In the genomic region with DNA sequence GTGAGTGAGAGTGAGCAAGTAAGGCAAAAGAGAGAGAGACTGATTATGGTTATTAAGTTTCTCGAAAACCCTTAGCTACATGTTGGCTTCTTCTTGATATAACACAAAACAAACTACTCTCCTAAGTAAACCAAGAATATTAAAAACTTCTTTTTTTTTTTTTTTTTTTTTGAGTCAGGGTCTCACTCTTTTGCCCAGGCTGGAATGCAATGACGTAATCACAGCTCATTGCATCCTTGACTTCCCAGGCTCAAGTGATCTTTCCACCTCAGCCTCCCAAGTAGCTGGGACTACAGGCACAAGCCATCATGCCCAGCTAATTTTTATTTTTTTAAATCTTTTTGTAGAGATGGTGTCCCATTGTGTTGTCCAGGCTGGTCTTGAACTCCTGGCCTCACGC, we compare ENCODE assay signal across 29 cellular contexts.
A peak's percentile ranks its signal among the peaks of the same experiment; 100 is the strongest.
DNase-seq lines count a peak whose midpoint lies in the region; ATAC-seq, FAIRE-seq and TF ChIP-seq lines count a peak whose summit lies in the region.
"Had no signal": no experiment of that assay in that cellular context is flagged by ENCODE, and none has a peak within 500 bp of the region (broad histone marks: within the 10 kb centered on the region; RNA-seq: fewer than 3 reads in every experiment).

No MANE protein-coding gene starts in this region.

- POLR2A ChIA-PET in HepG2 (lab: Yijun Ruan, JAX) = no interaction called here

- BruUV-seq in HepG2 (replicated peaks; lab: Mats Ljungman, UMichigan) = no TSS peak

- H3K4me2 ChIP-seq in HepG2 (ENCODE audit: low read depth, low read length) = no peak overlapping the region
- H3K4me2 ChIP-seq: A549; BLaER1; BLaER1 treated with 17β-estradiol and CSF1 and Interleukin-3, amounts not matched to agents 10 nM and 100 nM had no signal

- H3K27me3 ChIP-seq in HepG2 (ENCODE audit: control insufficient read depth in 1 of 2, insufficient read depth in 2 of 2, low read length in 2 of 2) = no peaks in the 10 kb centered on the region
- no peaks in the 10 kb centered on the region for H3K27me3 ChIP-seq in right lobe of liver
- H3K27me3 ChIP-seq: BLaER1; BLaER1 treated with 17β-estradiol and CSF1 and Interleukin-3, amounts not matched to agents 10 nM and 100 nM had no signal

- H3K9me3 ChIP-seq in HepG2 (ENCODE audit: low read length) (no peaks in the 10 kb centered on the region), right lobe of liver (no peaks in the 10 kb centered on the region)
- H3K9me3 ChIP-seq: A549; BE2C; BLaER1; BLaER1 treated with 17β-estradiol and CSF1 and Interleukin-3, amounts not matched to agents 10 nM and 100 nM; Caco-2 had no signal

- TF ChIP-seq EP300 in HepG2 (IDR thresholded peaks at IDR 0.05; ENCODE audit: low read depth in 2 of 2, low read length in 2 of 2) = no peak
- TF ChIP-seq EP300 in HepG2 (CRISPR knock-in tag; IDR thresholded peaks at IDR 0.05; ENCODE audit: borderline replicate concordance) = no peak

- in situ Hi-C loops in HepG2 (cut with HindIII; ENCODE audit: extremely low pct_ligation_motif_present, low pct_unique_long_range_greater_than_20kb) = no loop called here

- H3K27ac ChIP-seq in HepG2 (ENCODE audit: extremely low read length, insufficient read depth, low read length) (no peak overlapping the region), right lobe of liver (no peak overlapping the region)
- H3K27ac ChIP-seq: 22Rv1; A549; BLaER1; BLaER1 treated with 17β-estradiol and CSF1 and Interleukin-3, amounts not matched to agents 10 nM and 100 nM; C4-2B had no signal

- intact Hi-C loops in HepG2 (cut with micrococcal nuclease; ENCODE audit: unreplicated experiment) = no loop called here
- intact Hi-C loops in right lobe of liver (cut with DNase I) = no loop called here

- TF ChIP-seq POLR2A in HepG2 (IDR thresholded peaks at IDR 0.05; ENCODE audit: insufficient read depth in 1 of 2, low read depth in 2 of 2, low read length in 2 of 2) (no peak), right lobe of liver (IDR thresholded peaks at IDR 0.05) (no peak)

- TF ChIP-seq RAD21 in HepG2 (CRISPR knock-in tag; IDR thresholded peaks at IDR 0.05) = no peak

- WGBS in HepG2 (ENCODE audit: low lambda C conversion rate) = 32% methylated on average over 3 of the region's 3 CpGs
- 87% methylated on average over 3 of the region's 3 CpGs for WGBS in right lobe of liver (ENCODE audit: insufficient coverage, low coverage, low lambda C conversion rate, missing lambda C conversion rate)

- no peaks in the 10 kb centered on the region for H3K79me2 ChIP-seq in HepG2 (ENCODE audit: insufficient read depth, low read length)

- no peak for DNase-seq in HepG2 (ENCODE audit: low spot score)
- no peak for DNase-seq in right lobe of liver
- DNase-seq: 8988T; ACHN; AML-193; BE2C; C1 segment of cervical spinal cord; Caco-2; Calu3; CD4-positive, alpha-beta memory T cell; CD4-positive, alpha-beta T cell; CD4-positive, CD25-positive, alpha-beta regulatory T cell; CD8-positive, alpha-beta memory T cell; CD8-positive, alpha-beta T cell; COR-L47; DMS 273 treated with DMSO at 0.1 percent for 48 hours; DMS153; DMS53; DMS79; DMS79 treated with DMSO at 0.1 percent for 48 hours; DND-41; EL had no signal

- CTCF ChIA-PET in HepG2 (lab: Yijun Ruan, JAX; ENCODE audit: low intra/inter-chr PET ratio, low total read pairs) = no interaction called here

- H2AFZ ChIP-seq in HepG2 (ENCODE audit: low read length) = no peak overlapping the region

- H3K4me3 ChIP-seq in HepG2 (replicated peaks in 1 of 3; ENCODE audit: insufficient read depth in 1 of 3, low read depth in 2 of 3, low read length in 3 of 3) = no peak overlapping the region
- H3K4me3 ChIP-seq in right lobe of liver = no peak overlapping the region
- H3K4me3 ChIP-seq: A549; BLaER1; BLaER1 treated with 17β-estradiol and CSF1 and Interleukin-3, amounts not matched to agents 10 nM and 100 nM had no signal

- no peak overlapping the region for H3K9ac ChIP-seq in HepG2 (ENCODE audit: insufficient read depth, low read depth, low read length)
- H3K9ac ChIP-seq: BLaER1; BLaER1 treated with 17β-estradiol and CSF1 and Interleukin-3, amounts not matched to agents 10 nM and 100 nM had no signal

- H3K4me1 ChIP-seq in HepG2 (ENCODE audit: insufficient read depth, low read length) (no peaks in the 10 kb centered on the region), right lobe of liver (no peaks in the 10 kb centered on the region)
- H3K4me1 ChIP-seq: A549, BE2C, BLaER1, Caco-2 had no signal

- ATAC-seq in HepG2 (no peak), right lobe of liver (no peak)
- ATAC-seq: A549; CD8-positive, alpha-beta T cell had no signal

- TF ChIP-seq CTCF in HepG2 (CRISPR knock-in tag; IDR thresholded peaks at IDR 0.05) (no peak), right lobe of liver (IDR thresholded peaks at IDR 0.05) (no peak)

- H4K20me1 ChIP-seq in HepG2 (ENCODE audit: insufficient read depth, low read length) = no peaks in the 10 kb centered on the region
- H4K20me1 ChIP-seq: BLaER1; BLaER1 treated with 17β-estradiol and CSF1 and Interleukin-3, amounts not matched to agents 10 nM and 100 nM had no signal

- H3K36me3 ChIP-seq in HepG2 (replicated peaks in 1 of 2; ENCODE audit: control insufficient read depth in 1 of 2, insufficient read depth in 2 of 2, low read length in 2 of 2) (no peaks in the 10 kb centered on the region), right lobe of liver (no peaks in the 10 kb centered on the region)
- H3K36me3 ChIP-seq: BE2C, BLaER1 had no signal

- FAIRE-seq in HepG2 (lab: Jason Lieb, UNC) = no peak
- FAIRE-seq: A204.1, A549, D721Med had no signal

TF ChIP-seq in HepG2, 621 proteins besides CTCF, POLR2A, EP300 and RAD21:
- TF ChIP-seq ZNF572 (CRISPR knock-in tag; IDR thresholded peaks at IDR 0.05) = no peak
- TF ChIP-seq CREB1 (IDR thresholded peaks at IDR 0.05) = peak; percentile 34; the same call in 1 of the 2 replicates
- TF ChIP-seq CREB1 (CRISPR knock-in tag; IDR thresholded peaks at IDR 0.05) = no peak
- TF ChIP-seq SAP130 (CRISPR knock-in tag; IDR thresholded peaks at IDR 0.05; ENCODE audit: low read depth) = no peak
- peak; percentile 92 for TF ChIP-seq ATF7 (IDR thresholded peaks at IDR 0.05)
- no peak for TF ChIP-seq ATF7 (CRISPR knock-in tag; IDR thresholded peaks at IDR 0.05)
- no peak for TF ChIP-seq ZNF251 (CRISPR knock-in tag; IDR thresholded peaks at IDR 0.05)
